ENCODE assay signal across 16 cellular contexts in genomic region chr1:96370752-96371151, GRCh38.
DNase-seq lines count a peak whose midpoint lies in the region; ATAC-seq, FAIRE-seq and TF ChIP-seq lines count a peak whose summit lies in the region.
"Had no signal": no experiment of that assay in that cellular context is flagged by ENCODE, and none has a peak within 500 bp of the region (broad histone marks: within the 10 kb centered on the region; RNA-seq: fewer than 3 reads in every experiment).

No MANE protein-coding gene starts in this region.

- H3K27ac ChIP-seq in left lung: no peak overlapping the region
- no peak overlapping the region for H3K27ac ChIP-seq in uterus
- H3K27ac ChIP-seq: SJCRH30 had no signal

- H3K4me3 ChIP-seq in AG09309 (ENCODE audit: control insufficient read depth, low read depth, low read length) (no peak overlapping the region), bronchial epithelial cell (ENCODE audit: low read depth, low read length) (no peak overlapping the region), left lung (no peak overlapping the region), uterus (no peak overlapping the region)
- H3K4me3 ChIP-seq: SJCRH30 had no signal

- intact Hi-C loops in left lung (cut with DNase I) (no loop called here), uterus (cut with DNase I; ENCODE audit: low total_unique reads) (no loop called here)

- H3K27me3 Mint-ChIP-seq in activated T-cell treated with anti-CD3 and anti-CD28 coated beads, Interleukin-2, amount 50 U/mL, for 4 hours (ENCODE audit: low read depth): no peaks in the 10 kb centered on the region
- H3K27me3 Mint-ChIP-seq: activated CD4-positive, alpha-beta T cell treated with anti-CD3 and anti-CD28 coated beads for 36 hours; activated T-helper 17 cell treated with anti-CD3 and anti-CD28 coated beads, Interleukin-2, amount 50 U/mL, for 72 hours had no signal

- TF ChIP-seq POLR2A in uterus (IDR thresholded peaks at IDR 0.05): no peak

- H3K27me3 ChIP-seq in bronchial epithelial cell (ENCODE audit: control insufficient read depth, insufficient read depth, low read length): no peaks in the 10 kb centered on the region
- H3K27me3 ChIP-seq in left lung: no peaks in the 10 kb centered on the region
- H3K27me3 ChIP-seq in uterus: no peaks in the 10 kb centered on the region
- H3K27me3 ChIP-seq: SJCRH30 had no signal

- TF ChIP-seq CTCF in AG09309 (IDR thresholded peaks at IDR 0.05; ENCODE audit: control insufficient read depth, insufficient read depth, low read depth, low read length, missing control alignments): no peak
- no peak for TF ChIP-seq CTCF in bronchial epithelial cell (IDR thresholded peaks at IDR 0.05; ENCODE audit: insufficient read depth, low read length, severe bottlenecking)
- no peak for TF ChIP-seq CTCF in left lung (IDR thresholded peaks at IDR 0.05)
- TF ChIP-seq CTCF in uterus (IDR thresholded peaks at IDR 0.05): no peak

- no peak overlapping the region for H3K4me3 Mint-ChIP-seq in activated T-cell treated with anti-CD3 and anti-CD28 coated beads, Interleukin-2, amount 50 U/mL, for 4 hours
- H3K4me3 Mint-ChIP-seq: activated CD4-positive, alpha-beta T cell treated with anti-CD3 and anti-CD28 coated beads for 36 hours; activated T-helper 17 cell treated with anti-CD3 and anti-CD28 coated beads, Interleukin-2, amount 50 U/mL, for 72 hours; CD14-positive monocyte had no signal

- no peaks in the 10 kb centered on the region for H3K36me3 ChIP-seq in bronchial epithelial cell (ENCODE audit: control insufficient read depth, insufficient read depth, low read length)
- no peaks in the 10 kb centered on the region for H3K36me3 ChIP-seq in left lung
- H3K36me3 ChIP-seq in uterus: no peaks in the 10 kb centered on the region
- H3K36me3 ChIP-seq: SJCRH30 had no signal

- no peaks in the 10 kb centered on the region for H3K36me3 Mint-ChIP-seq in activated T-cell treated with anti-CD3 and anti-CD28 coated beads, Interleukin-2, amount 50 U/mL, for 4 hours (ENCODE audit: insufficient read depth)
- H3K36me3 Mint-ChIP-seq: CD14-positive monocyte had no signal

- H3K4me1 ChIP-seq in left lung (no peaks in the 10 kb centered on the region), uterus (no peaks in the 10 kb centered on the region)
- H3K4me1 ChIP-seq: SJCRH30 had no signal

- ATAC-seq in left lung: peak; percentile 25
- no peak for ATAC-seq in activated T-cell treated with anti-CD3 and anti-CD28 coated beads, Interleukin-2, amount 50 U/mL, for 4 hours
- ATAC-seq in GM21447 (IDR thresholded peaks at IDR 0.05; ENCODE audit: unreplicated experiment): no peak
- ATAC-seq: activated CD4-positive, alpha-beta T cell treated with anti-CD3 and anti-CD28 coated beads for 36 hours; activated T-helper 17 cell treated with anti-CD3 and anti-CD28 coated beads, Interleukin-2, amount 50 U/mL, for 72 hours had no signal

- peak; percentile 67 for DNase-seq in AG09309 (ENCODE audit: low read depth)
- DNase-seq in LHCN-M2 (ENCODE audit: low read depth): peak; percentile 87
- peak; percentile 65 for DNase-seq in bronchial epithelial cell (ENCODE audit: low read depth)
- DNase-seq in left lung: no peak
- DNase-seq in activated T-cell treated with anti-CD3 and anti-CD28 coated beads, Interleukin-2, amount 50 U/mL, for 4 hours: no peak
- no peak for DNase-seq in uterus
- DNase-seq in activated CD4-positive, alpha-beta T cell treated with anti-CD3 and anti-CD28 coated beads for 1 hour: no peak
- DNase-seq: activated CD4-positive, alpha-beta T cell treated with anti-CD3 and anti-CD28 coated beads for 36 hours; head of caudate nucleus; NCI-H1092; NCI-H510A; retina; SJCRH30 had no signal

- H3K9me3 ChIP-seq in left lung: no peaks in the 10 kb centered on the region
- H3K9me3 ChIP-seq in uterus: no peaks in the 10 kb centered on the region
- H3K9me3 ChIP-seq: SJCRH30 had no signal

- no peak for FAIRE-seq in bronchial epithelial cell (lab: Jason Lieb, UNC)

- H3K9me3 Mint-ChIP-seq in activated T-cell treated with anti-CD3 and anti-CD28 coated beads, Interleukin-2, amount 50 U/mL, for 4 hours: peaks cover 6% of the 10 kb centered on the region
- H3K9me3 Mint-ChIP-seq: activated T-helper 17 cell treated with anti-CD3 and anti-CD28 coated beads, Interleukin-2, amount 50 U/mL, for 72 hours had no signal

- no peaks in the 10 kb centered on the region for H3K4me1 Mint-ChIP-seq in activated T-cell treated with anti-CD3 and anti-CD28 coated beads, Interleukin-2, amount 50 U/mL, for 4 hours (ENCODE audit: low read depth)
- H3K4me1 Mint-ChIP-seq: activated CD4-positive, alpha-beta T cell treated with anti-CD3 and anti-CD28 coated beads for 36 hours; activated T-helper 17 cell treated with anti-CD3 and anti-CD28 coated beads, Interleukin-2, amount 50 U/mL, for 72 hours; CD14-positive monocyte had no signal

Comparison
In these comparisons a context has a peak if more than half of its experiments do, and no peak if none do; other contexts are left out.
1. DNase-seq: peak in AG09309 (single experiment), LHCN-M2 (single experiment) and bronchial epithelial cell (single experiment); none in left lung (0 of 2), activated T-cell treated with anti-CD3 and anti-CD28 coated beads, Interleukin-2, amount 50 U/mL, for 4 hours (single experiment), uterus (0 of 2) and activated CD4-positive, alpha-beta T cell treated with anti-CD3 and anti-CD28 coated beads for 1 hour (single experiment).